8 cellular contexts compared by ENCODE assay signal in the genomic region with DNA sequence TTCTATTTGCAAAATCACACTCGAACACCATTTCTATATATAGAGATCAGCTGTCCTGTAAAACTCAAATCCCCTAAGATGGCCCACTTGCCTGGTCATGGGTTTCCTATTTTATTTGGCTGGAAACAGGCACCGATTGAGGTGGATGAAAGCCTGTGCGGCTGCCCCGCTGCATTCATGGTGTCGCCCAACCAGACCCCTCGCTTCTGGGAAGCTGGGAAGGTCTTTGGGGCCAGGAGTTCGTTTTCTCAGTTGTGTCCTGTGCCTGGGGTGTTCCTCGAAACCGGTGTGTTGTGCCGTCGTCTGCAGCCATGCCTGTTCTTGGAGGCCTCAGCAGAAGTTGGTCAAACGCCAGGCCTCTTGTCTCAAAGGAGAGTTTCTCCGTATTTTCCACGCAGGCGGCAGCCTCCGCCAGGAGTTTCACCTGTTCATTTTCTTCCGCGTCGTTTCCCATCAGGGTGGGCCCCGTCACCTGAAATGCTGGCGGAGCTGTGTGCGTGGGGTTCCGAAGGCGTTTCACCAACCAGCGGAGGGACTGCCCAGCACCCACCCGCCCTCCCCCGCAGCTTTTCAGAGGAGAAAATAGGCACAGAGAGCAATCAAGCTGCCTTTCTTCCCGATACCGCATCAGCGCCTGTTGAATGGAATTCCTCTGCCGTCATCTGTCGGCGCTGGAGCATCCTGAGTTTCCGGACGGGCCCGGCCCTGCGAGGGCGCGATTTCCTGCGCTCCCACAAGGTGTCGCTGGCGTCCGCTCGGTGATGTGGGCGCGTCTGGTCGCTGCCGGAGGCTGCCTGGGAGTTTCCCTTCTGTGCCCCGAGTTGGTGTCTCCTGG. TPM values are rescaled to one million over a fixed set of nuclear protein-coding genes. Genes with fewer than 3 reads are reported as not detected.
DNase-seq lines count a peak whose midpoint lies in the region; ATAC-seq and TF ChIP-seq lines count a peak whose summit lies in the region.

No MANE protein-coding gene starts in this region.

- ATAC-seq in GM21717 (IDR thresholded peaks at IDR 0.05; ENCODE audit: unreplicated experiment): peak; percentile 61
- peak; percentile 94 for ATAC-seq in left lung
- ATAC-seq in GM19452 (IDR thresholded peaks at IDR 0.05; ENCODE audit: unreplicated experiment): no peak

- DNase-seq in DMS53 treated with DMSO at 0.1 percent for 48 hours (lab: John Stamatoyannopoulos, UW; ENCODE audit: unreplicated experiment): peak; percentile 59
- DNase-seq in LoVo (ENCODE audit: low spot score): peak; percentile 56
- DNase-seq in activated CD4-positive, alpha-beta T cell treated with anti-CD3 and anti-CD28 coated beads, Interleukin-2, amount 50 U/mL, for 1 hour: peak; percentile 82
- peak; percentile 82 for DNase-seq in coronary artery (ENCODE audit: low spot score)
- peak; percentile 79 to 94 for DNase-seq in left lung
- DNase-seq in stimulated activated CD4-positive, alpha-beta T cell treated with anti-CD3 and anti-CD28 coated beads, Interleukin-4, amount 100 ng/mL, for 4 hours: peak; percentile 79 to 81

- no peaks in the 10 kb centered on the region for H3K9me3 ChIP-seq in left lung

- H3K4me3 ChIP-seq in coronary artery (no peak overlapping the region), left lung (no peak overlapping the region)

- H3K27ac ChIP-seq in coronary artery: no peak overlapping the region
- no peak overlapping the region for H3K27ac ChIP-seq in left lung

- TF ChIP-seq CTCF in coronary artery (IDR thresholded peaks at IDR 0.05): peak; percentile 99
- peak; percentile 93 to 96 for TF ChIP-seq CTCF in left lung (IDR thresholded peaks at IDR 0.05)

- intact Hi-C loops in left lung (cut with DNase I): no loop called here

- no peaks in the 10 kb centered on the region for H3K27me3 ChIP-seq in left lung

- H3K36me3 ChIP-seq in left lung: peaks cover 0 to 42% of the 10 kb centered on the region in 2 donors

- peaks cover 0 to 8% of the 10 kb centered on the region in 2 donors for H3K4me1 ChIP-seq in left lung

RNA-seq across cellular contexts. Expression of a gene that starts 17.1 kb away (rescaled TPM):
- total RNA-seq in left lung: 10 to 100 TPM; 16.0 to 17.1 TPM
